8 cellular contexts compared by ENCODE assay signal in the genomic region with DNA sequence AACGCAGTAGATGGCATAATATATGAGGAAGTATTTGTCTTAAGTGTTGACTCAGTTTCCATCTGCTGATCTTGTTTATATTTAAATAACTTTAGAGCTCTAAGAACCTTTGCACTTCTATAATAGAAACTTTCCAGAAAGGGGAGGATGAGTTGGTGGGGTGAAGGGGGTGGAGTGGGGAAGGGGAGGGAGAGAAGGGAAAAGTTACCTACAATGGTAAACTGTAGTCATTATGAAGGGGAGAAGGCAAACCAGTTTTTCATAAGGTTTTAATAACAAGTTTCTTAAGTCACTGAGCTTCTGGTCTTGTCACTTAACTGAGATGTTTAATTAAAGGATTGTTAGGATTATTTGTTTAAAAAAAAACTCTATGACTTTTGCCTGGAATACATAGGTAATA. TPM values are rescaled to one million over a fixed set of nuclear protein-coding genes. Genes with fewer than 3 reads are reported as not detected.
DNase-seq lines count a peak whose midpoint lies in the region; ATAC-seq and TF ChIP-seq lines count a peak whose summit lies in the region.

No MANE protein-coding gene starts in this region.

- no peak overlapping the region for H3K4me3 ChIP-seq in GM23338
- H3K4me3 ChIP-seq in left ventricle myocardium inferior, result peak overlapping the region; percentile 61
- no peak overlapping the region for H3K4me3 ChIP-seq in BE2C (ENCODE audit: low read depth, low read length)

- no peak overlapping the region; the same call in 1 of the 2 replicates for H2AFZ ChIP-seq in GM23338

- POLR2A ChIA-PET in T-cell (lab: Charles Lee), result interaction anchor here (0.5 to 1.2 kb wide), 6 partner anchors 11 to 148 kb away, joined by 3 to 16 read pairs (median 8); no protein-coding TSS in a partner anchor

- H3K36me3 Mint-ChIP-seq in GM23338 (ENCODE audit: low read depth) (no peaks in the 10 kb centered on the region), T-cell (no peaks in the 10 kb centered on the region)

- ATAC-seq in GM23338, result no peak
- no peak for ATAC-seq in T-cell (replicated peaks in 1 of 4)
- ATAC-seq in stimulated activated naive CD8-positive, alpha-beta T cell treated with anti-CD3 and anti-CD28 coated beads, Interleukin-15, amount 100 ng/mL, for 72 hours, result peak; percentile 8
- no peak for ATAC-seq in GM19035 (IDR thresholded peaks at IDR 0.05; ENCODE audit: unreplicated experiment)
- ATAC-seq in HG03108 (IDR thresholded peaks at IDR 0.05; ENCODE audit: unreplicated experiment), result no peak

- H3K4me1 ChIP-seq in GM23338 (ENCODE audit: insufficient read depth), result no peaks in the 10 kb centered on the region
- peaks cover 26% of the 10 kb centered on the region for H3K4me1 ChIP-seq in left ventricle myocardium inferior
- H3K4me1 ChIP-seq in BE2C, result no peaks in the 10 kb centered on the region

- H4K20me1 ChIP-seq in GM23338 (replicated peaks; ENCODE audit: insufficient read depth), result no peaks in the 10 kb centered on the region

- H3K9me3 ChIP-seq in left ventricle myocardium inferior (replicated peaks), result no peaks in the 10 kb centered on the region
- no peaks in the 10 kb centered on the region for H3K9me3 ChIP-seq in BE2C

- no peaks in the 10 kb centered on the region for H3K27me3 Mint-ChIP-seq in GM23338 (ENCODE audit: insufficient read depth, low read depth, poor library complexity)
- H3K27me3 Mint-ChIP-seq in T-cell, result no peaks in the 10 kb centered on the region
- no peaks in the 10 kb centered on the region for H3K27me3 Mint-ChIP-seq in stimulated activated naive CD8-positive, alpha-beta T cell treated with anti-CD3 and anti-CD28 coated beads, Interleukin-15, amount 100 ng/mL, for 72 hours

- H3K9me3 Mint-ChIP-seq in GM23338 (no peaks in the 10 kb centered on the region), T-cell (no peaks in the 10 kb centered on the region)
- H3K9me3 Mint-ChIP-seq in stimulated activated naive CD8-positive, alpha-beta T cell treated with anti-CD3 and anti-CD28 coated beads, Interleukin-15, amount 100 ng/mL, for 72 hours, result peaks cover 0 to 13% of the 10 kb centered on the region in 2 donors

- no peak for DNase-seq in GM23338 (ENCODE audit: low spot score)
- no peak for DNase-seq in T-cell
- no peak for DNase-seq in left ventricle myocardium inferior
- DNase-seq in stimulated activated naive CD8-positive, alpha-beta T cell treated with anti-CD3 and anti-CD28 coated beads, Interleukin-15, amount 100 ng/mL, for 72 hours, result no peak
- no peak for DNase-seq in retina
- DNase-seq in BE2C, result no peak

- no peaks in the 10 kb centered on the region for H3K27me3 ChIP-seq in GM23338 (ENCODE audit: insufficient read depth)
- H3K27me3 ChIP-seq in left ventricle myocardium inferior (ENCODE audit: low read depth), result no peaks in the 10 kb centered on the region
- peaks cover 28% of the 10 kb centered on the region for H3K27me3 ChIP-seq in BE2C

- intact Hi-C loops in left ventricle myocardium inferior (cut with micrococcal nuclease), result no loop called here

- no peak overlapping the region for H3K27ac Mint-ChIP-seq in GM23338
- H3K27ac Mint-ChIP-seq in T-cell, result peak overlapping the region; percentile 88 to 94
- H3K27ac Mint-ChIP-seq in stimulated activated naive CD8-positive, alpha-beta T cell treated with anti-CD3 and anti-CD28 coated beads, Interleukin-15, amount 100 ng/mL, for 72 hours, result peak overlapping the region; percentile 94 to 96

- H3K4me2 ChIP-seq in GM23338, result 0 out of 2 replicates have a peak overlapping the region, but pooled peaks have one; percentile 4

- H3K4me1 Mint-ChIP-seq in GM23338 (no peaks in the 10 kb centered on the region), T-cell (peaks cover 25 to 30% (median 30%) of the 10 kb centered on the region in 3 donors)
- peaks cover 17% of the 10 kb centered on the region for H3K4me1 Mint-ChIP-seq in stimulated activated naive CD8-positive, alpha-beta T cell treated with anti-CD3 and anti-CD28 coated beads, Interleukin-15, amount 100 ng/mL, for 72 hours

- H3F3A ChIP-seq in GM23338 (replicated peaks; ENCODE audit: low read depth), result no peaks in the 10 kb centered on the region

- no peak overlapping the region for H3K27ac ChIP-seq in GM23338 (ENCODE audit: low read depth)
- H3K27ac ChIP-seq in left ventricle myocardium inferior (replicated peaks), result peak overlapping the region; percentile 71

- no peaks in the 10 kb centered on the region for H3K9me2 ChIP-seq in GM23338 (ENCODE audit: insufficient read depth)

- H3K36me3 ChIP-seq in GM23338 (ENCODE audit: insufficient read depth), result no peaks in the 10 kb centered on the region
- peaks cover 3% of the 10 kb centered on the region for H3K36me3 ChIP-seq in left ventricle myocardium inferior
- H3K36me3 ChIP-seq in BE2C, result no peaks in the 10 kb centered on the region

- no peak for TF ChIP-seq CTCF in GM23338 (conservative IDR thresholded peaks at IDR 0.05; ENCODE audit: low read depth in 2 of 2)
- no peak for TF ChIP-seq CTCF in left ventricle myocardium inferior (IDR thresholded peaks at IDR 0.05; ENCODE audit: borderline replicate concordance)
- TF ChIP-seq CTCF in BE2C (IDR thresholded peaks at IDR 0.05; ENCODE audit: low read depth, low read length), result no peak

- H3K79me2 ChIP-seq in GM23338 (replicated peaks; ENCODE audit: insufficient read depth), result no peaks in the 10 kb centered on the region

- no peak overlapping the region for H3K4me3 Mint-ChIP-seq in GM23338
- H3K4me3 Mint-ChIP-seq in T-cell, result peak overlapping the region; percentile 80 to 84 (median 80)
- peak overlapping the region; percentile 80 to 93 for H3K4me3 Mint-ChIP-seq in stimulated activated naive CD8-positive, alpha-beta T cell treated with anti-CD3 and anti-CD28 coated beads, Interleukin-15, amount 100 ng/mL, for 72 hours

- CTCF ChIA-PET in T-cell (lab: Charles Lee), result interaction anchor here (0.6 to 1.6 kb wide), 4 partner anchors 12 to 336 kb away, joined by 3 to 9 read pairs (median 4); a partner anchor contains a TSS

TF ChIP-seq in GM23338, 12 proteins besides CTCF, POLR2A, EP300 and RAD21 (continues in another document):
- TF ChIP-seq NANOG (IDR thresholded peaks at IDR 0.05; ENCODE audit: borderline replicate concordance), result no peak
- no peak for TF ChIP-seq ZNF114 (CRISPR knock-in tag; IDR thresholded peaks at IDR 0.05)
- TF ChIP-seq POLR2AphosphoS5 (IDR thresholded peaks at IDR 0.05; ENCODE audit: low read depth), result no peak
- TF ChIP-seq, protein P1, sequence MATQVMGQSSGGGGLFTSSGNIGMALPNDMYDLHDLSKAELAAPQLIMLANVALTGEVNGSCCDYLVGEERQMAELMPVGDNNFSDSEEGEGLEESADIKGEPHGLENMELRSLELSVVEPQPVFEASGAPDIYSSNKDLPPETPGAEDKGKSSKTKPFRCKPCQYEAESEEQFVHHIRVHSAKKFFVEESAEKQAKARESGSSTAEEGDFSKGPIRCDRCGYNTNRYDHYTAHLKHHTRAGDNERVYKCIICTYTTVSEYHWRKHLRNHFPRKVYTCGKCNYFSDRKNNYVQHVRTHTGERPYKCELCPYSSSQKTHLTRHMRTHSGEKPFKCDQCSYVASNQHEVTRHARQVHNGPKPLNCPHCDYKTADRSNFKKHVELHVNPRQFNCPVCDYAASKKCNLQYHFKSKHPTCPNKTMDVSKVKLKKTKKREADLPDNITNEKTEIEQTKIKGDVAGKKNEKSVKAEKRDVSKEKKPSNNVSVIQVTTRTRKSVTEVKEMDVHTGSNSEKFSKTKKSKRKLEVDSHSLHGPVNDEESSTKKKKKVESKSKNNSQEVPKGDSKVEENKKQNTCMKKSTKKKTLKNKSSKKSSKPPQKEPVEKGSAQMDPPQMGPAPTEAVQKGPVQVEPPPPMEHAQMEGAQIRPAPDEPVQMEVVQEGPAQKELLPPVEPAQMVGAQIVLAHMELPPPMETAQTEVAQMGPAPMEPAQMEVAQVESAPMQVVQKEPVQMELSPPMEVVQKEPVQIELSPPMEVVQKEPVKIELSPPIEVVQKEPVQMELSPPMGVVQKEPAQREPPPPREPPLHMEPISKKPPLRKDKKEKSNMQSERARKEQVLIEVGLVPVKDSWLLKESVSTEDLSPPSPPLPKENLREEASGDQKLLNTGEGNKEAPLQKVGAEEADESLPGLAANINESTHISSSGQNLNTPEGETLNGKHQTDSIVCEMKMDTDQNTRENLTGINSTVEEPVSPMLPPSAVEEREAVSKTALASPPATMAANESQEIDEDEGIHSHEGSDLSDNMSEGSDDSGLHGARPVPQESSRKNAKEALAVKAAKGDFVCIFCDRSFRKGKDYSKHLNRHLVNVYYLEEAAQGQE (IDR thresholded peaks at IDR 0.05; ENCODE audit: unreplicated experiment), result no peak
- no peak for TF ChIP-seq EZH2phosphoT487 (IDR thresholded peaks at IDR 0.05; ENCODE audit: unreplicated experiment)
- TF ChIP-seq ZNF331 (CRISPR knock-in tag; IDR thresholded peaks at IDR 0.05; ENCODE audit: low read depth), result no peak

RNA-seq across cellular contexts. Expression of a gene that starts 0.3 kb away (rescaled TPM):
- total RNA-seq in GM23338 (2014; rRNA removed; shearing (Covaris generic)), result 0.49 and 2.0 TPM in 2 replicates
- polyA plus RNA-seq in GM23338 (2016; fragmentation: Nextera tagmentation; extraction: Ambion mirVana), result 0.10 TPM in 1 of 2 replicates, not detected in the other
- 10 to 100 TPM in 2 of 5 donors, 1 to 10 TPM in 3; 8.3 to 22.9 (median 9.3) TPM for total RNA-seq in T-cell
- 3.1 TPM for total RNA-seq in left ventricle myocardium inferior
- not detected for polyA plus RNA-seq in BE2C (2012; ENCODE audit: insufficient read depth, insufficient read length, low read depth)

RNA-seq across cellular contexts. Expression of a gene that starts 11.8 kb away (rescaled TPM):
- 1.6 and 4.7 TPM in 2 replicates for total RNA-seq in GM23338 (2014; rRNA removed; shearing (Covaris generic))
- polyA plus RNA-seq in GM23338 (2016; fragmentation: Nextera tagmentation; extraction: Ambion mirVana), result 1.5 and 2.6 TPM in 2 replicates
- total RNA-seq in T-cell (10 to 100 TPM; 13.4 to 18.7 (median 14.9) TPM), left ventricle myocardium inferior (16.1 TPM)
- 1.4 TPM for polyA plus RNA-seq in BE2C (2012; ENCODE audit: insufficient read depth, insufficient read length, low read depth)
